ENCODE assay signal across 8 cellular contexts in the genomic region with DNA sequence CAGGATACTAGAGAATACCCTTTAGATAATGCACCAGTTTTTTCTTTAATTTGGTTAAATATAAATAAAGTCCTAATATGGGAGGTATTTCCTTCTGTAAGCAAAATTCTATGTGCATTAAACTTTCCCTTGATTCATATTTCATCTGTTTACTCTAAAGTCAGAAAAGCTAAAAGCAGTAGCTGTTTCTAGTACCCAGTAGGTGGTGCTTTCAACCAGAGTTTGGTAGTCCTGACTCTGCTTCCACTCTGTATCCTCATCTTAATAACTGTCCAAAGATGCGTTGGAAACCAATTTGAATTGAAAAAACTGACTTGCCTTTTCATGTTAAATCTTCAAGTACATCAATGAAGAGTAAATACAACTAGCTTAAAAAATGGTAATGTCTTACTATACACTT.
DNase-seq lines count a peak whose midpoint lies in the region; ATAC-seq and TF ChIP-seq lines count a peak whose summit lies in the region.
"Had no signal": no experiment of that assay in that cellular context is flagged by ENCODE, and none has a peak within 500 bp of the region (broad histone marks: within the 10 kb centered on the region; RNA-seq: fewer than 3 reads in every experiment).

No MANE protein-coding gene starts in this region.

- no peak overlapping the region for H2AFZ ChIP-seq in IMR-90 (replicated peaks; ENCODE audit: low read length, poor library complexity)
- H2AFZ ChIP-seq in neural progenitor cell (replicated peaks), result no peak overlapping the region

- H3K9me3 Mint-ChIP-seq in chondrocyte (ENCODE audit: low read depth), result no peaks in the 10 kb centered on the region
- H3K9me3 Mint-ChIP-seq in neural progenitor cell, result no peaks in the 10 kb centered on the region
- peaks cover 0 to 42% (median 9%) of the 10 kb centered on the region in 5 donors for H3K9me3 Mint-ChIP-seq in CD8-positive, alpha-beta memory T cell

- no peak overlapping the region for H2BK120ac ChIP-seq in IMR-90 (ENCODE audit: low read depth, low read length)

- intact Hi-C loops in IMR-90 (cut with micrococcal nuclease), result no loop called here

- H3K4me2 ChIP-seq in IMR-90 (ENCODE audit: low read depth, low read length), result no peak overlapping the region
- no peak overlapping the region for H3K4me2 ChIP-seq in neural progenitor cell

- H3K14ac ChIP-seq in IMR-90 (replicated peaks; ENCODE audit: low read depth, low read length), result no peak overlapping the region

- H3K4me1 Mint-ChIP-seq in chondrocyte (ENCODE audit: low read depth) (no peaks in the 10 kb centered on the region), neural progenitor cell (no peaks in the 10 kb centered on the region)
- H3K4me1 Mint-ChIP-seq in CD8-positive, alpha-beta memory T cell, result no peaks in the 10 kb centered on the region

- H3K4me3 ChIP-seq in IMR-90 (ENCODE audit: insufficient read depth, low read depth, low read length) (no peak overlapping the region), neural progenitor cell (no peak overlapping the region)
- H3K4me3 ChIP-seq in CD8-positive, alpha-beta memory T cell (ENCODE audit: low read length), result no peak overlapping the region
- H3K4me3 ChIP-seq: psoas muscle had no signal

- H3K4me1 ChIP-seq in IMR-90 (ENCODE audit: control insufficient read depth, insufficient read depth, low read length), result no peaks in the 10 kb centered on the region
- no peaks in the 10 kb centered on the region for H3K4me1 ChIP-seq in neural progenitor cell
- H3K4me1 ChIP-seq in CD8-positive, alpha-beta memory T cell (ENCODE audit: insufficient read depth, low read length), result no peaks in the 10 kb centered on the region
- H3K4me1 ChIP-seq: psoas muscle had no signal

- no peak overlapping the region for H2BK5ac ChIP-seq in IMR-90 (ENCODE audit: low read depth, low read length, poor library complexity, severe bottlenecking)

- TF ChIP-seq CTCF in IMR-90 (conservative IDR thresholded peaks at IDR 0.05; ENCODE audit: low read depth, low read length) (no peak), chondrocyte (IDR thresholded peaks at IDR 0.05) (peak; percentile 78), neural progenitor cell (IDR thresholded peaks at IDR 0.05) (peak; percentile 48)

- H3K27ac Mint-ChIP-seq in chondrocyte (ENCODE audit: unreplicated experiment) (no peak overlapping the region), neural progenitor cell (no peak overlapping the region)
- H3K27ac Mint-ChIP-seq in CD8-positive, alpha-beta memory T cell, result no peak overlapping the region

- DNase-seq in IMR-90 (no peak), NCI-H69 (lab: John Stamatoyannopoulos, UW) (peak; percentile 67), chondrocyte (ENCODE audit: low spot score) (no peak), neural progenitor cell (ENCODE audit: low spot score) (peak; percentile 30), HCEC 1CT (no peak)
- no peak for DNase-seq in stimulated activated naive CD4-positive, alpha-beta T cell (lab: John Stamatoyannopoulos, UW)
- no peak for DNase-seq in CD8-positive, alpha-beta memory T cell
- DNase-seq: psoas muscle had no signal

- no peak overlapping the region for H2AK5ac ChIP-seq in IMR-90 (ENCODE audit: low read depth, low read length)

- H2AK9ac ChIP-seq in IMR-90 (replicated peaks; ENCODE audit: low read depth, low read length, poor library complexity), result no peak overlapping the region

- no peak overlapping the region for H4K5ac ChIP-seq in IMR-90 (ENCODE audit: low read depth, low read length)

- BruUV-seq in IMR-90 (replicated peaks; lab: Mats Ljungman, UMichigan), result no TSS peak

- ATAC-seq in IMR-90 (ENCODE audit: low read depth), result no peak
- ATAC-seq: psoas muscle had no signal

- H3K4ac ChIP-seq in IMR-90 (ENCODE audit: low read depth, low read length), result no peak overlapping the region

- H4K20me1 ChIP-seq in IMR-90 (ENCODE audit: insufficient read depth, low read length) (no peaks in the 10 kb centered on the region), neural progenitor cell (ENCODE audit: low read depth) (no peaks in the 10 kb centered on the region)

- H3K9me1 ChIP-seq in IMR-90 (ENCODE audit: insufficient read depth, low read length), result no peaks in the 10 kb centered on the region

- no peaks in the 10 kb centered on the region for H3K79me1 ChIP-seq in IMR-90 (ENCODE audit: low read depth in 1 of 2, low read length in 2 of 2)

- H3K23ac ChIP-seq in IMR-90 (ENCODE audit: low read depth, low read length), result no peak overlapping the region

- no peak overlapping the region for H4K91ac ChIP-seq in IMR-90 (ENCODE audit: insufficient read depth, low read depth, low read length)

- H3K27me3 ChIP-seq in IMR-90 (ENCODE audit: control insufficient read depth, insufficient read depth, low read length), result no peaks in the 10 kb centered on the region
- H3K27me3 ChIP-seq in neural progenitor cell, result no peaks in the 10 kb centered on the region
- no peaks in the 10 kb centered on the region for H3K27me3 ChIP-seq in CD8-positive, alpha-beta memory T cell (ENCODE audit: insufficient read depth, low read length, poor library complexity, severe bottlenecking)

- POLR2A ChIA-PET in IMR-90 (lab: Charles Lee; ENCODE audit: unreplicated experiment), result no interaction called here
- POLR2A ChIA-PET in CD8-positive, alpha-beta memory T cell (lab: Charles Lee), result no interaction called here

- H3K4me3 Mint-ChIP-seq in chondrocyte (ENCODE audit: unreplicated experiment) (no peak overlapping the region), neural progenitor cell (no peak overlapping the region)
- no peak overlapping the region for H3K4me3 Mint-ChIP-seq in CD8-positive, alpha-beta memory T cell

- no peak overlapping the region for H3K18ac ChIP-seq in IMR-90 (ENCODE audit: low read depth, low read length)

- TF ChIP-seq RAD21 in IMR-90 (IDR thresholded peaks at IDR 0.05; ENCODE audit: low read length), result peak; percentile 14; the same call in 1 of the 2 replicates

- CTCF ChIA-PET in IMR-90 (lab: Yijun Ruan, JAX), result no interaction called here
- CTCF ChIA-PET in CD8-positive, alpha-beta memory T cell (lab: Charles Lee), result no interaction called here

- H4K8ac ChIP-seq in IMR-90 (ENCODE audit: low read depth in 2 of 2, low read length in 2 of 2), result no peak overlapping the region

- TF ChIP-seq POLR2A in IMR-90 (IDR thresholded peaks at IDR 0.05; ENCODE audit: low read depth, low read length), result no peak

- WGBS in IMR-90 (ENCODE audit: extremely low coverage in 2 of 2, insufficient read length in 1 of 2), 2 experiments, result no CpG with 5 or more reads among the region's 1 CpG

- H2BK20ac ChIP-seq in IMR-90 (ENCODE audit: low read depth, low read length), result no peak overlapping the region

- no peak overlapping the region for H2BK15ac ChIP-seq in IMR-90 (ENCODE audit: low read depth, low read length)

- in situ Hi-C loops in IMR-90 (cut with MboI; ENCODE audit: low sequenced_read_pairs), result no loop called here

- no peak overlapping the region for H3K27ac ChIP-seq in IMR-90 (ENCODE audit: insufficient read depth, low read length)
- H3K27ac ChIP-seq in neural progenitor cell, result no peak overlapping the region
- no peak overlapping the region for H3K27ac ChIP-seq in CD8-positive, alpha-beta memory T cell (ENCODE audit: low read depth, low read length)
- H3K27ac ChIP-seq: psoas muscle had no signal

- H3K27me3 Mint-ChIP-seq in chondrocyte (ENCODE audit: low read depth) (peaks cover 28% of the 10 kb centered on the region), neural progenitor cell (ENCODE audit: insufficient read depth, low read depth) (peaks cover 3% of the 10 kb centered on the region)
- no peaks in the 10 kb centered on the region for H3K27me3 Mint-ChIP-seq in CD8-positive, alpha-beta memory T cell

- H3K79me2 ChIP-seq in neural progenitor cell (ENCODE audit: low read depth), result no peaks in the 10 kb centered on the region

- H3K36me3 ChIP-seq in IMR-90 (ENCODE audit: control insufficient read depth, insufficient read depth, low read length) (no peaks in the 10 kb centered on the region), neural progenitor cell (no peaks in the 10 kb centered on the region)
- H3K36me3 ChIP-seq in CD8-positive, alpha-beta memory T cell (ENCODE audit: insufficient read depth, low read length), result no peaks in the 10 kb centered on the region

- dilution Hi-C loops in IMR-90 (cut with HindIII; ENCODE audit: low sequenced_read_pairs, unreplicated experiment), result no loop called here

- H3K56ac ChIP-seq in IMR-90 (ENCODE audit: extremely low read depth, insufficient read depth, low read length), result no peak overlapping the region

- H3K9ac ChIP-seq in IMR-90 (ENCODE audit: low read depth, low read length), result no peak overlapping the region
- H3K9ac ChIP-seq in neural progenitor cell, result no peak overlapping the region

- H3K9me3 ChIP-seq in IMR-90 (ENCODE audit: control insufficient read depth, insufficient read depth, low read length) (0 out of 2 replicates have a peak, but pooled peaks cover 2% of the 10 kb centered on the region), neural progenitor cell (ENCODE audit: low read depth) (no peaks in the 10 kb centered on the region)
- no peaks in the 10 kb centered on the region for H3K9me3 ChIP-seq in CD8-positive, alpha-beta memory T cell (ENCODE audit: low read length)
- H3K9me3 ChIP-seq: psoas muscle had no signal

- no peaks in the 10 kb centered on the region for H3K36me3 Mint-ChIP-seq in chondrocyte (ENCODE audit: low read depth)
- no peaks in the 10 kb centered on the region for H3K36me3 Mint-ChIP-seq in neural progenitor cell
- H3K36me3 Mint-ChIP-seq in CD8-positive, alpha-beta memory T cell, result no peaks in the 10 kb centered on the region

- no peaks in the 10 kb centered on the region for H3F3A ChIP-seq in neural progenitor cell (ENCODE audit: low read depth)

TF ChIP-seq in IMR-90, 13 proteins besides CTCF, POLR2A, EP300 and RAD21:
- TF ChIP-seq CEBPB (IDR thresholded peaks at IDR 0.05; ENCODE audit: low read depth, low read length) (no peak), MAFK (IDR thresholded peaks at IDR 0.05; ENCODE audit: low read depth, low read length) (no peak), RCOR1 (IDR thresholded peaks at IDR 0.05; ENCODE audit: insufficient replicate concordance, low read length) (no peak), NFE2L2 (IDR thresholded peaks at IDR 0.05; ENCODE audit: low read depth, low read length) (no peak), CHD1 (IDR thresholded peaks at IDR 0.05; ENCODE audit: low read depth, low read length) (no peak), SMC3 (IDR thresholded peaks at IDR 0.05; ENCODE audit: low read depth, low read length) (no peak), MXI1 (IDR thresholded peaks at IDR 0.05; ENCODE audit: borderline replicate concordance, low read depth, low read length) (no peak)
- TF ChIP-seq, protein P1, sequence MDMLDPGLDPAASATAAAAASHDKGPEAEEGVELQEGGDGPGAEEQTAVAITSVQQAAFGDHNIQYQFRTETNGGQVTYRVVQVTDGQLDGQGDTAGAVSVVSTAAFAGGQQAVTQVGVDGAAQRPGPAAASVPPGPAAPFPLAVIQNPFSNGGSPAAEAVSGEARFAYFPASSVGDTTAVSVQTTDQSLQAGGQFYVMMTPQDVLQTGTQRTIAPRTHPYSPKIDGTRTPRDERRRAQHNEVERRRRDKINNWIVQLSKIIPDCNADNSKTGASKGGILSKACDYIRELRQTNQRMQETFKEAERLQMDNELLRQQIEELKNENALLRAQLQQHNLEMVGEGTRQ (IDR thresholded peaks at IDR 0.05; ENCODE audit: low read depth, low read length), result no peak

Comparison
In these comparisons a context has a peak if more than half of its experiments do, and no peak if none do; other contexts are left out.
1. DNase-seq: peak in NCI-H69 (single experiment) and neural progenitor cell (single experiment); none in IMR-90 (single experiment), chondrocyte (single experiment), HCEC 1CT (single experiment), stimulated activated naive CD4-positive, alpha-beta T cell (0 of 6) and CD8-positive, alpha-beta memory T cell (0 of 5).